In the genomic region with DNA sequence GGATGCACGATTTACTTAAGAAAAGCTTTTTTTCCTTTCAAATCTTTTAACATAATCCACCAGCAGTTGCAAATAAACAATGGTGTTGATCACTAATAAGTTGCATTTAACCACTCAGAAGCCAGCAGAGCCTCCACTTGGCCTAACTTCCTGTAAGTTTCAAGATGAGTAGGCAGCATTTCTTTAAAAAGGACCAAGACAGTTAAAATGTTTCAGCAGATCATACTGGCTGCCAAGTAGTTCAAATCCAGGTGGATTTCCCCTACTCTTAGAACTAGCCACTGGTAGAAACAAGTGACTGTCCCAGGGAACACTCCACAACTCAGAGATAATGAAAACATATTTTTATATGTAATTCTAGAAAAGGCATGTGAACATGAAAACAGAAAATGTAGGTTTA, we compare ENCODE assay signal across 10 cellular contexts. TPM values are rescaled to one million over a fixed set of nuclear protein-coding genes. Genes with fewer than 3 reads are reported as not detected.
DNase-seq lines count a peak whose midpoint lies in the region; ATAC-seq and TF ChIP-seq lines count a peak whose summit lies in the region.
"Had no signal": no experiment of that assay in that cellular context is flagged by ENCODE, and none has a peak within 500 bp of the region (broad histone marks: within the 10 kb centered on the region; RNA-seq: fewer than 3 reads in every experiment).

No MANE protein-coding gene starts in this region.

- H3K9ac ChIP-seq in HUES48 (ENCODE audit: low read depth, low read length) = no peak overlapping the region

- H3K9me3 ChIP-seq in HUES48 (ENCODE audit: control insufficient read depth, insufficient read depth, low read length) (no peaks in the 10 kb centered on the region), upper lobe of right lung (no peaks in the 10 kb centered on the region)

- DNase-seq in CD1c-positive myeloid dendritic cell (ENCODE audit: extremely low spot score) (peak; percentile 48), NCI-H226 (no peak), NCI-H2081 treated with DMSO at 0.1 percent for 48 hours (lab: John Stamatoyannopoulos, UW) (no peak), upper lobe of right lung (no peak)
- DNase-seq in activated effector memory CD4-positive, alpha-beta T cell treated with anti-CD3 and anti-CD28 coated beads, Interleukin-2, amount 50 U/mL, for 16 hours = no peak
- DNase-seq: anterior cingulate cortex, H7 had no signal

- H3K4me3 ChIP-seq in HUES48 (ENCODE audit: low read depth, low read length) (peak overlapping the region; percentile 21; the same call in 1 of the 2 replicates), upper lobe of right lung (no peak overlapping the region)

- ATAC-seq in GM18909 (IDR thresholded peaks at IDR 0.05; ENCODE audit: poor library complexity, unreplicated experiment) = peak; percentile 56
- no peak for ATAC-seq in upper lobe of right lung

- H3K27me3 ChIP-seq in HUES48 (ENCODE audit: control insufficient read depth, insufficient read depth, low read length) = no peaks in the 10 kb centered on the region
- no peaks in the 10 kb centered on the region for H3K27me3 ChIP-seq in upper lobe of right lung

- peaks cover 45% of the 10 kb centered on the region for H3K4me1 ChIP-seq in HUES48 (ENCODE audit: control insufficient read depth, insufficient read depth, low read length)
- H3K4me1 ChIP-seq in upper lobe of right lung = no peaks in the 10 kb centered on the region

- intact Hi-C loops in upper lobe of right lung (cut with DNase I) = no loop called here

- H3K36me3 ChIP-seq in HUES48 (ENCODE audit: control insufficient read depth, insufficient read depth, low read length) = no peaks in the 10 kb centered on the region
- no peaks in the 10 kb centered on the region for H3K36me3 ChIP-seq in upper lobe of right lung

- TF ChIP-seq CTCF in upper lobe of right lung (IDR thresholded peaks at IDR 0.05) = no peak

- H3K27ac ChIP-seq in HUES48 (ENCODE audit: low read depth, low read length) = peak overlapping the region; percentile 74
- H3K27ac ChIP-seq in angular gyrus (ENCODE audit: low read depth, low read length) = peak overlapping the region; percentile 89
- H3K27ac ChIP-seq in upper lobe of right lung = no peak overlapping the region

RNA-seq across cellular contexts. Expression of gene RFFL, which starts 17.0 kb away (rescaled TPM):
- total RNA-seq in upper lobe of right lung = 27.9 TPM

RNA-seq across cellular contexts. Expression of gene RAD51D, which starts 39.1 kb away (rescaled TPM):
- 19.1 TPM for total RNA-seq in upper lobe of right lung

RNA-seq across cellular contexts. Expression of gene FNDC8, which starts 40.9 kb away (rescaled TPM):
- not detected for total RNA-seq in upper lobe of right lung
